In genomic region chr7:77797734-77798393, GRCh38 we compare ENCODE assay signal across 8 cellular contexts. TPM values are rescaled to one million over a fixed set of nuclear protein-coding genes. Genes with fewer than 3 reads are reported as not detected.
A peak's percentile ranks its signal among the peaks of the same experiment; 100 is the strongest.
DNase-seq lines count a peak whose midpoint lies in the region; ATAC-seq and TF ChIP-seq lines count a peak whose summit lies in the region.

No MANE protein-coding gene starts in this region.

- no peaks in the 10 kb centered on the region for H3K9me2 ChIP-seq in hepatocyte (replicated peaks; ENCODE audit: insufficient read depth)

- H3K36me3 Mint-ChIP-seq in activated T-helper 2 cell treated with anti-CD3 and anti-CD28 coated beads, Interferon-gamma antibody, Interleukin-2, Interleukin-4, amounts not matched to agents 10 μg/mL and 5 μg/mL and 100 μg/mL, durations not matched to agents 14 hours and 24 hours and 36 hours (ENCODE audit: low read depth): peaks cover 39% of the 10 kb centered on the region

- intact Hi-C loops in activated T-helper 2 cell treated with anti-CD3 and anti-CD28 coated beads, Interferon-gamma antibody, Interleukin-2, Interleukin-4, amounts not matched to agents 10 μg/mL and 5 μg/mL and 100 μg/mL, durations not matched to agents 14 hours and 24 hours and 36 hours (cut with micrococcal nuclease): loop anchor here (1.0 to 10.0 kb wide), 7 partner anchors 33 to 261 kb away; partner anchors contain the start of genes PTPN12 and RSBN1L

- H2AFZ ChIP-seq in hepatocyte: peak overlapping the region; percentile 58

- no peaks in the 10 kb centered on the region for H3K36me3 ChIP-seq in hepatocyte (replicated peaks; ENCODE audit: insufficient read depth, low read depth)
- H3K36me3 ChIP-seq in skeletal muscle satellite cell (ENCODE audit: insufficient read depth, low read length): peaks cover 6% of the 10 kb centered on the region

- H3K4me1 ChIP-seq in hepatocyte (ENCODE audit: insufficient read depth) (peaks cover 12% of the 10 kb centered on the region), skeletal muscle satellite cell (ENCODE audit: control insufficient read depth, insufficient read depth, low read length) (peaks cover 14% of the 10 kb centered on the region)

- no peaks in the 10 kb centered on the region for H3K9me3 ChIP-seq in hepatocyte (ENCODE audit: low read depth)
- H3K9me3 ChIP-seq in skeletal muscle satellite cell (replicated peaks; ENCODE audit: low read length): no peaks in the 10 kb centered on the region

- H3K4me2 ChIP-seq in hepatocyte: peak overlapping the region; percentile 84
- H3K4me2 ChIP-seq in skeletal muscle satellite cell (ENCODE audit: low read length): peak overlapping the region; percentile 94

- H3K27ac ChIP-seq in hepatocyte: peak overlapping the region; percentile 82

- DNase-seq in D341Med (ENCODE audit: low spot score): peak; percentile 72
- DNase-seq in activated T-helper 2 cell treated with anti-CD3 and anti-CD28 coated beads, Interferon-gamma antibody, Interleukin-2, Interleukin-4, amounts not matched to agents 10 μg/mL and 5 μg/mL and 100 μg/mL, durations not matched to agents 14 hours and 24 hours and 36 hours (ENCODE audit: low spot score): no peak
- no peak for DNase-seq in hepatocyte (ENCODE audit: low spot score)
- no peak for DNase-seq in CD1c-positive myeloid dendritic cell (ENCODE audit: extremely low spot score)
- no peak for DNase-seq in middle frontal gyrus (ENCODE audit: extremely low spot score, low spot score)

- H3K79me2 ChIP-seq in hepatocyte: peaks cover 64% of the 10 kb centered on the region

- peak overlapping the region; percentile 31 for H3K4me3 ChIP-seq in hepatocyte
- peak overlapping the region; percentile 92 for H3K4me3 ChIP-seq in skeletal muscle satellite cell (ENCODE audit: low read length)

- TF ChIP-seq CTCF in hepatocyte (IDR thresholded peaks at IDR 0.05; ENCODE audit: poor library complexity): no peak

- under 1% methylated on average over 35 of the region's 35 CpGs for whole genome bisulfite sequencing in hepatocyte (ENCODE audit: low lambda C conversion rate, missing lambda C conversion rate)

- H3K9me3 Mint-ChIP-seq in activated T-helper 2 cell treated with anti-CD3 and anti-CD28 coated beads, Interferon-gamma antibody, Interleukin-2, Interleukin-4, amounts not matched to agents 10 μg/mL and 5 μg/mL and 100 μg/mL, durations not matched to agents 14 hours and 24 hours and 36 hours: no peaks in the 10 kb centered on the region

- H3K9ac ChIP-seq in skeletal muscle satellite cell (ENCODE audit: low read depth, low read length): peak overlapping the region; percentile 88

- ATAC-seq in GM19452 (IDR thresholded peaks at IDR 0.05; ENCODE audit: unreplicated experiment) (peak; percentile 30), HG03378 (IDR thresholded peaks at IDR 0.05; ENCODE audit: unreplicated experiment) (peak; percentile 16)

- H4K20me1 ChIP-seq in hepatocyte (ENCODE audit: insufficient read depth, poor library complexity, severe bottlenecking): no peaks in the 10 kb centered on the region

- peak overlapping the region; percentile 96 for H3K4me3 Mint-ChIP-seq in activated T-helper 2 cell treated with anti-CD3 and anti-CD28 coated beads, Interferon-gamma antibody, Interleukin-2, Interleukin-4, amounts not matched to agents 10 μg/mL and 5 μg/mL and 100 μg/mL, durations not matched to agents 14 hours and 24 hours and 36 hours (ENCODE audit: low read depth)

- H3K27me3 Mint-ChIP-seq in activated T-helper 2 cell treated with anti-CD3 and anti-CD28 coated beads, Interferon-gamma antibody, Interleukin-2, Interleukin-4, amounts not matched to agents 10 μg/mL and 5 μg/mL and 100 μg/mL, durations not matched to agents 14 hours and 24 hours and 36 hours (ENCODE audit: low read depth): no peaks in the 10 kb centered on the region

- peaks cover 57% of the 10 kb centered on the region for H3K4me1 Mint-ChIP-seq in activated T-helper 2 cell treated with anti-CD3 and anti-CD28 coated beads, Interferon-gamma antibody, Interleukin-2, Interleukin-4, amounts not matched to agents 10 μg/mL and 5 μg/mL and 100 μg/mL, durations not matched to agents 14 hours and 24 hours and 36 hours (ENCODE audit: low read depth)

- H3K27me3 ChIP-seq in hepatocyte (no peaks in the 10 kb centered on the region), skeletal muscle satellite cell (ENCODE audit: control insufficient read depth, insufficient read depth, low read length) (no peaks in the 10 kb centered on the region)

- H3K27ac Mint-ChIP-seq in activated T-helper 2 cell treated with anti-CD3 and anti-CD28 coated beads, Interferon-gamma antibody, Interleukin-2, Interleukin-4, amounts not matched to agents 10 μg/mL and 5 μg/mL and 100 μg/mL, durations not matched to agents 14 hours and 24 hours and 36 hours: peak overlapping the region; percentile 96

RNA-seq across cellular contexts. Expression of gene TMEM60, which starts 0.4 kb away (rescaled TPM):
- 11.5 and 11.6 TPM in 2 replicates for total RNA-seq in activated T-helper 2 cell treated with anti-CD3 and anti-CD28 coated beads, Interferon-gamma antibody, Interleukin-2, Interleukin-4, amounts not matched to agents 10 μg/mL and 5 μg/mL and 100 μg/mL, durations not matched to agents 14 hours and 24 hours and 36 hours
- 19.7 and 24.2 TPM in 2 replicates for total RNA-seq in hepatocyte
- 29.2 and 29.9 TPM in 2 replicates for polyA plus RNA-seq in hepatocyte
- total RNA-seq in skeletal muscle satellite cell (2012; rRNA removed): 9.6 and 16.7 TPM in 2 replicates

RNA-seq across cellular contexts. Expression of gene PHTF2, which starts 0.7 kb away (rescaled TPM):
- 31.8 and 34.8 TPM in 2 replicates for total RNA-seq in activated T-helper 2 cell treated with anti-CD3 and anti-CD28 coated beads, Interferon-gamma antibody, Interleukin-2, Interleukin-4, amounts not matched to agents 10 μg/mL and 5 μg/mL and 100 μg/mL, durations not matched to agents 14 hours and 24 hours and 36 hours
- total RNA-seq in hepatocyte: 26.9 and 27.1 TPM in 2 replicates
- polyA plus RNA-seq in hepatocyte: 13.3 and 15.7 TPM in 2 replicates
- total RNA-seq in skeletal muscle satellite cell (2012; rRNA removed): 17.3 and 22.8 TPM in 2 replicates
